1 cellular context compared by ENCODE assay signal in genomic region chr9:136668983-136669790, GRCh38.
TF ChIP-seq lines count a peak whose summit lies in the region.

No MANE protein-coding gene starts in this region.

TF ChIP-seq in H1, 55 proteins besides CTCF, POLR2A, EP300 and RAD21:
- TF ChIP-seq MAFK (IDR thresholded peaks at IDR 0.05; ENCODE audit: low read depth, low read length) (no peak), YY1 (IDR thresholded peaks at IDR 0.05; ENCODE audit: low read depth, low read length) (no peak), RFX5 (IDR thresholded peaks at IDR 0.05; ENCODE audit: borderline replicate concordance, low read depth, low read length) (no peak), NRF1 (IDR thresholded peaks at IDR 0.05; ENCODE audit: low read depth, low read length) (no peak), CHD1 (IDR thresholded peaks at IDR 0.05; ENCODE audit: low read depth, low read length) (no peak), NANOG (IDR thresholded peaks at IDR 0.05; ENCODE audit: insufficient read depth, low read depth, low read length, poor library complexity, severe bottlenecking) (no peak), TEAD4 (IDR thresholded peaks at IDR 0.05; ENCODE audit: low read depth, low read length) (no peak), PHF8 (conservative IDR thresholded peaks at IDR 0.05; ENCODE audit: low read depth, low read length) (no peak)
- TF ChIP-seq, protein P1, sequence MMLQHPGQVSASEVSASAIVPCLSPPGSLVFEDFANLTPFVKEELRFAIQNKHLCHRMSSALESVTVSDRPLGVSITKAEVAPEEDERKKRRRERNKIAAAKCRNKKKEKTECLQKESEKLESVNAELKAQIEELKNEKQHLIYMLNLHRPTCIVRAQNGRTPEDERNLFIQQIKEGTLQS (IDR thresholded peaks at IDR 0.05; ENCODE audit: insufficient read depth, low read depth, low read length), result no peak
